ENCODE assay signal across 9 cellular contexts in the genomic region with DNA sequence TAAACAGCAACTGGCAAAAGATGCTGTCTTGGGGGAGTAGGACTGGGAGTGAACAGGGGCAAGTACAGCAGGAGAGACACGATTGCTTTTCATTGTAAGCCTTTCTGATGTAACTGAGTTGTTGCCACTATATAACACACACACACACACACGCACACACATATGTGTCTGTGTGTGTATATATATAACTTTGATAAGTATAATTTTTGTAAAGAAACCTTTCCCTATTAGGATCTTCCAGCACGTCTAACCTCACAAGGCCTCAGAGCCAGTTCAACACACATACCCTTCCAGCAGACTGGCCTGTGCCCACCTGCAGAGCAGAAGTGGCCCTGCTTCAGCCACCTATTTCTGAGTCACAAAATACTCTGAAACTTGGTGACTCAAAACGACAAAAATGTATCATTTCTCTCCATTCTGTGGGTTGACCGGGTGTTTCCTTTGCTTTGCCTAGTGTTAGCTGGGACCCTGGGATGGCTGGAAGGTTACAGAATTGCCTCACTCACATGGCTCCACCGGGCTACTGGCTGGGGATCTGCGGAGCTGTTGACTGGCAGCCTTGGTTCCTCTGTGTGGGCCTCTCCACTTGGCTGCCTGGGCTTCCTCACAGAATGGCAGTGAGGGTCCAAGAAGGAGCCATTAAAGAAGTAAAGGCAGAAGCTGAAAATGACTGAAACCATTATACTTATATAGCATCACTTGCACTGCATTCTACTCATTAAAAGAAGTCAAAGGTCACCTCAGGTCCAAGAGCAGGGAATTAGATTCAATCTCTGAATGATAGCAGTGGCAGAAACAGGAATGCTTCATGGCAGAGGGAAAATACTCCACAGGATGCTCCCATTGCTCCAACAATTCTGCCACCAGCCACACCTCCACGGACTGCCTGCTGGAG.
A peak's percentile ranks its signal among the peaks of the same experiment; 100 is the strongest.
DNase-seq lines count a peak whose midpoint lies in the region; ATAC-seq and TF ChIP-seq lines count a peak whose summit lies in the region.
"Had no signal": no experiment of that assay in that cellular context is flagged by ENCODE, and none has a peak within 500 bp of the region (broad histone marks: within the 10 kb centered on the region; RNA-seq: fewer than 3 reads in every experiment).

No MANE protein-coding gene starts in this region.

- H3K9ac ChIP-seq in OCI-LY3 (ENCODE audit: low read length), result peak overlapping the region; percentile 2; the same call in 1 of the 2 replicates

- peak; percentile 92 for ATAC-seq in HG02571 (IDR thresholded peaks at IDR 0.05; ENCODE audit: unreplicated experiment)

- H3K9me3 ChIP-seq in OCI-LY3 (ENCODE audit: insufficient read depth, low read length), result no peaks in the 10 kb centered on the region
- H3K9me3 ChIP-seq: gastrocnemius medialis had no signal

- H2AFZ ChIP-seq in OCI-LY3 (ENCODE audit: low read depth, low read length), result no peak overlapping the region

- H3K36me3 ChIP-seq in OCI-LY3 (replicated peaks; ENCODE audit: low read depth, low read length), result no peaks in the 10 kb centered on the region
- H3K36me3 ChIP-seq: gastrocnemius medialis had no signal

- peak overlapping the region; percentile 32 for H3K4me3 ChIP-seq in OCI-LY3 (ENCODE audit: low read length)
- H3K4me3 ChIP-seq: gastrocnemius medialis had no signal

- peak overlapping the region; percentile 70 for H3K4me2 ChIP-seq in OCI-LY3 (ENCODE audit: low read length)

- no peak for TF ChIP-seq CTCF in OCI-LY3 (IDR thresholded peaks at IDR 0.05; ENCODE audit: low read depth, low read length)

- H3K79me2 ChIP-seq in OCI-LY3 (ENCODE audit: low read length), result no peaks in the 10 kb centered on the region

- H4K20me1 ChIP-seq in OCI-LY3 (ENCODE audit: insufficient read depth, low read length), result 0 out of 2 replicates have a peak, but pooled peaks cover 6% of the 10 kb centered on the region

- peak overlapping the region; percentile 27 for H3K27ac ChIP-seq in OCI-LY3 (ENCODE audit: low read length)

- H3K27me3 ChIP-seq in OCI-LY3 (ENCODE audit: low read depth, low read length), result peaks cover 41% of the 10 kb centered on the region
- H3K27me3 ChIP-seq: gastrocnemius medialis had no signal

- DNase-seq in activated naive CD4-positive, alpha-beta T cell treated with Interleukin-2 at 50 U/mL for 16 hours, result peak; percentile 6
- DNase-seq in activated naive CD4-positive, alpha-beta T cell treated with anti-CD3 and anti-CD28 coated beads, Interleukin-2, amount 50 U/mL, for 16 hours, result no peak
- DNase-seq in stimulated activated CD8-positive, alpha-beta memory T cell treated with anti-CD3 and anti-CD28 coated beads, Interleukin-4, amount 100 ng/mL, for 48 hours, result peak; percentile 55
- DNase-seq in hippocampal formation (lab: John Stamatoyannopoulos, UW), result no peak
- no peak for DNase-seq in GDM1 (lab: John Stamatoyannopoulos, UW)
- DNase-seq in cortex of kidney (lab: John Stamatoyannopoulos, UW), result no peak
- DNase-seq: gastrocnemius medialis had no signal

- peaks cover 26% of the 10 kb centered on the region for H3K4me1 ChIP-seq in OCI-LY3 (ENCODE audit: low read length)

Comparison
In these comparisons a context has a peak if more than half of its experiments do, and no peak if none do; other contexts are left out.
1. DNase-seq: peak in activated naive CD4-positive, alpha-beta T cell treated with Interleukin-2 at 50 U/mL for 16 hours (single experiment) and stimulated activated CD8-positive, alpha-beta memory T cell treated with anti-CD3 and anti-CD28 coated beads, Interleukin-4, amount 100 ng/mL, for 48 hours (single experiment); none in activated naive CD4-positive, alpha-beta T cell treated with anti-CD3 and anti-CD28 coated beads, Interleukin-2, amount 50 U/mL, for 16 hours (single experiment), hippocampal formation (0 of 2), GDM1 (single experiment) and cortex of kidney (single experiment).